In genomic region chr16:75014318-75014717, GRCh38 we compare ENCODE assay signal across 21 cellular contexts.
"Had no signal": no experiment of that assay in that cellular context is flagged by ENCODE, and none has a peak within 500 bp of the region (broad histone marks: within the 10 kb centered on the region; RNA-seq: fewer than 3 reads in every experiment).

No MANE protein-coding gene starts in this region.

- H3K36me3 ChIP-seq: adrenal gland had no signal

- H3K27ac ChIP-seq: SK-N-MC, VCaP had no signal

- H3K27ac Mint-ChIP-seq: activated CD8-positive, alpha-beta memory T cell treated with anti-CD3 and anti-CD28 coated beads, Interleukin-2, amount 10 ng/mL, durations not matched to agents 7 days and 5 days; activated naive CD8-positive, alpha-beta T cell treated with anti-CD3 and anti-CD28 coated beads, Interleukin-2, amount 10 ng/mL, durations not matched to agents 7 days and 5 days; activated T-cell treated with anti-CD3 and anti-CD28 coated beads, Interleukin-2, amount 50 U/mL, for 24 hours; T-cell had no signal

- H3K36me3 Mint-ChIP-seq: T-cell had no signal

- H3K9me3 ChIP-seq: adrenal gland had no signal

- H3K4me3 Mint-ChIP-seq: activated CD8-positive, alpha-beta memory T cell treated with anti-CD3 and anti-CD28 coated beads, Interleukin-2, amount 10 ng/mL, durations not matched to agents 7 days and 5 days; activated naive CD8-positive, alpha-beta T cell treated with anti-CD3 and anti-CD28 coated beads, Interleukin-2, amount 10 ng/mL, durations not matched to agents 7 days and 5 days; activated T-cell treated with anti-CD3 and anti-CD28 coated beads, Interleukin-2, amount 50 U/mL, for 24 hours; T-cell had no signal

- ATAC-seq: activated CD8-positive, alpha-beta memory T cell treated with anti-CD3 and anti-CD28 coated beads, Interleukin-2, amount 10 ng/mL, durations not matched to agents 7 days and 5 days; Right ventricle myocardium inferior; T-cell had no signal

- H3K27me3 ChIP-seq: adrenal gland had no signal

- H3K9me3 Mint-ChIP-seq: activated naive CD8-positive, alpha-beta T cell treated with anti-CD3 and anti-CD28 coated beads, Interleukin-2, amount 10 ng/mL, durations not matched to agents 7 days and 5 days; activated T-cell treated with anti-CD3 and anti-CD28 coated beads, Interleukin-2, amount 50 U/mL, for 24 hours; T-cell had no signal

- H3K4me3 ChIP-seq: adrenal gland, SK-N-MC had no signal

- DNase-seq: activated CD4-positive, CD25-positive, alpha-beta regulatory T cell; activated CD8-positive, alpha-beta memory T cell treated with anti-CD3 and anti-CD28 coated beads, Interleukin-2, amount 10 ng/mL, durations not matched to agents 7 days and 5 days; activated naive CD4-positive, alpha-beta T cell treated with anti-CD3 and anti-CD28 coated beads, Interleukin-2, amount 50 U/mL, for 16 hours; activated naive CD8-positive, alpha-beta T cell treated with anti-CD3 and anti-CD28 coated beads, Interleukin-2, amount 10 ng/mL, durations not matched to agents 7 days and 5 days; activated T-cell treated with anti-CD3 and anti-CD28 coated beads, Interleukin-2, amount 50 U/mL, for 24 hours; adrenal gland; anterior cingulate cortex; NCI-H1092; NCI-H1417; NCI-H2029; NCI-H2107; NCI-H2171 treated with DMSO at 0.1 percent for 48 hours; NCI-H345; NCI-H510A; NCI-H526 treated with DMSO at 0.1 percent for 48 hours; NCI-H82; RPMI8226; T-cell had no signal

- H3K27me3 Mint-ChIP-seq: activated CD8-positive, alpha-beta memory T cell treated with anti-CD3 and anti-CD28 coated beads, Interleukin-2, amount 10 ng/mL, durations not matched to agents 7 days and 5 days; activated naive CD8-positive, alpha-beta T cell treated with anti-CD3 and anti-CD28 coated beads, Interleukin-2, amount 10 ng/mL, durations not matched to agents 7 days and 5 days; activated T-cell treated with anti-CD3 and anti-CD28 coated beads, Interleukin-2, amount 50 U/mL, for 24 hours; T-cell had no signal
